ENCODE assay signal across 2 cellular contexts in the genomic region with DNA sequence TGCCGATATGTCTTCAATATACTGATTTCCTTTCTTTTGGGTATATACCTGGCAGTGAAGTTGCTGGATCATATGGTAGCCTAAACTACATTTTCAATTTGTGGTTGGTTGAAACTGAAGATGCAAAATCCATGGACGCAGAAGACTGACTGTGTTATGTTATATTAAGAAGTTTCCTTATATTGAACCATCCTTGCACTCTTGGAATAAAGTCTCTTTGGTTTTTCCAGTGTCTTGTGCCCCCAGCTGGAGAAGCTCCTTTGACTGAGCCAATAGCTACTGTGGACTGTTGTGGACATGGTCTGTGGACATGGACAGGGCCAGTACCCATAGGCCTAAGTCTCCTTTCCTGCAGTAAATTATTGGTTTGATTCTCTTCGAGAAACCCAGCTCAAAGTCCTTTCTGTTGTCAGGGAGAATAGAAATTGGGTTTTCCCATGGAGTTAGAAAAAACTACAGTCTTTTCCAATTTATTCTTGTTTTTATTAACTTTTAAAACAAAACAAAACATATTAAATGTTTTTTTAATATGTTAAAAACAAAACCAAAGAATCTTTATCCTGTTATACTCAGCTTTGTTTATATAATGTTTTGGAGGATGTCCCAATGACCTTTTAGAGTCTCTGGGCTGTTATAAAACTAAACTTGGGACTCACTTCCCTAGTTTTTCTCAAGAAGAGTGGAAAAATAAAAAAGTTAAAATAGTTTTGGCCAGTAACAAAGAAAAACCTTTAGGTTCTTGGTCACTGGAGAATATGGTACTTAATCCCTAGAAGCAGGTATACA.
A peak's percentile ranks its signal among the peaks of the same experiment; 100 is the strongest.
TF ChIP-seq lines count a peak whose summit lies in the region.

No MANE protein-coding gene starts in this region.

TF ChIP-seq in IMR-90, 13 proteins besides CTCF, POLR2A, EP300 and RAD21:
- no peak for TF ChIP-seq NFE2L2 (IDR thresholded peaks at IDR 0.05; ENCODE audit: low read depth, low read length)
- no peak for TF ChIP-seq SMC3 (IDR thresholded peaks at IDR 0.05; ENCODE audit: low read depth, low read length)
- no peak for TF ChIP-seq RFX5 (IDR thresholded peaks at IDR 0.05; ENCODE audit: low read depth, low read length)
- TF ChIP-seq, protein P1, sequence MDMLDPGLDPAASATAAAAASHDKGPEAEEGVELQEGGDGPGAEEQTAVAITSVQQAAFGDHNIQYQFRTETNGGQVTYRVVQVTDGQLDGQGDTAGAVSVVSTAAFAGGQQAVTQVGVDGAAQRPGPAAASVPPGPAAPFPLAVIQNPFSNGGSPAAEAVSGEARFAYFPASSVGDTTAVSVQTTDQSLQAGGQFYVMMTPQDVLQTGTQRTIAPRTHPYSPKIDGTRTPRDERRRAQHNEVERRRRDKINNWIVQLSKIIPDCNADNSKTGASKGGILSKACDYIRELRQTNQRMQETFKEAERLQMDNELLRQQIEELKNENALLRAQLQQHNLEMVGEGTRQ (IDR thresholded peaks at IDR 0.05; ENCODE audit: low read depth, low read length), result no peak
- no peak for TF ChIP-seq ELK1 (IDR thresholded peaks at IDR 0.05; ENCODE audit: borderline replicate concordance, low read depth, low read length)

TF ChIP-seq in K562, 482 proteins besides CTCF, POLR2A, EP300 and RAD21:
- TF ChIP-seq ARID3B (CRISPR knock-in tag; IDR thresholded peaks at IDR 0.05; ENCODE audit: borderline replicate concordance), result no peak
- TF ChIP-seq ZNF324 (CRISPR knock-in tag; IDR thresholded peaks at IDR 0.05), result peak; percentile 92
- TF ChIP-seq TSC22D4 (tag; IDR thresholded peaks at IDR 0.05), result no peak
- no peak for TF ChIP-seq RUNX1 (IDR thresholded peaks at IDR 0.05; ENCODE audit: low read depth)
- no peak for TF ChIP-seq GMEB1 (CRISPR knock-in tag; IDR thresholded peaks at IDR 0.05)
- no peak for TF ChIP-seq BHLHE40 (IDR thresholded peaks at IDR 0.05; ENCODE audit: low read length)
TF ChIP-seq in K562: peak in this region for 1.
